In the genomic region with DNA sequence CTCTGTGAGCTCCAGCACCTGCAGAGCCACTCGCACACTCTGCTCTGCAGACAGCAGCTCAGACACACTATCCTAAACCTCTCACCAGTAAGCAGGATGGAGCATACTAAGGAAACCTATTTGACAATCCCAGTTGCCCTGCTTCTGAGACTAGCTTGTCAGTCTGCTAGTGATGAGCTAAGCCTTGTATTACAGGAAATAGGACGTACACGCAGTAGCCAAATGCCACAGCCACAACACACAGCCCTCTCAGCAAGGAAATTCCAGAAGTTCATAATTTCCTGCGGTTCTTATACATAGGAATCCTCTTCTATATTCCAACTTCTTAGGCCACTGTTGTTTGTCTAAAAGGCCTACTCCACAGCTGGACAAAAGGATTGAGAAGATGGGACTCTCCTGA, we compare ENCODE assay signal across 25 cellular contexts.
DNase-seq lines count a peak whose midpoint lies in the region; ATAC-seq and TF ChIP-seq lines count a peak whose summit lies in the region.
"Had no signal": no experiment of that assay in that cellular context is flagged by ENCODE, and none has a peak within 500 bp of the region (broad histone marks: within the 10 kb centered on the region; RNA-seq: fewer than 3 reads in every experiment).

No MANE protein-coding gene starts in this region.

- H3K18ac ChIP-seq in IMR-90 (ENCODE audit: low read depth, low read length): peak overlapping the region; percentile 40; the same call in 1 of the 2 replicates

- H3K4me3 ChIP-seq in IMR-90 (ENCODE audit: insufficient read depth, low read depth, low read length) (no peak overlapping the region), astrocyte of the spinal cord (ENCODE audit: low read depth, low read length) (no peak overlapping the region), fibroblast of lung (replicated peaks in 1 of 4; ENCODE audit: control extremely low read depth in 1 of 4, insufficient read depth in 1 of 4, low read depth in 3 of 4, low read length in 4 of 4) (no peak overlapping the region), ovary (no peak overlapping the region)
- no peak overlapping the region for H3K4me3 ChIP-seq in naive thymus-derived CD4-positive, alpha-beta T cell (ENCODE audit: low read length)
- H3K4me3 ChIP-seq: heart right ventricle had no signal

- 80% methylated on average over 1 of the region's 4 CpGs; no CpG with 5 or more reads in 1 of the 2 experiments for WGBS in IMR-90 (ENCODE audit: extremely low coverage in 2 of 2, insufficient read length in 1 of 2), 2 experiments
- WGBS in ovary, 3 donors: 81 to 85% (median 85%) methylated on average over 4 of the region's 4 CpGs

- H2AK5ac ChIP-seq in IMR-90 (ENCODE audit: low read depth, low read length): peak overlapping the region; percentile 89; the same call in 1 of the 2 replicates

- H3K9me3 ChIP-seq in IMR-90 (ENCODE audit: control insufficient read depth, insufficient read depth, low read length) (no peaks in the 10 kb centered on the region), fibroblast of lung (ENCODE audit: control insufficient read depth, insufficient read depth, low read depth, low read length) (no peaks in the 10 kb centered on the region), ovary (no peaks in the 10 kb centered on the region)
- no peaks in the 10 kb centered on the region for H3K9me3 ChIP-seq in naive thymus-derived CD4-positive, alpha-beta T cell (ENCODE audit: control insufficient read depth in 2 of 3, low read length in 3 of 3)
- H3K9me3 ChIP-seq: BE2C, Caco-2, heart right ventricle had no signal

- peak overlapping the region; percentile 79 for H2AK9ac ChIP-seq in IMR-90 (replicated peaks; ENCODE audit: low read depth, low read length, poor library complexity)

- no peak for TF ChIP-seq EP300 in ovary (IDR thresholded peaks at IDR 0.05)

- peak overlapping the region; percentile 7; the same call in 1 of the 2 replicates for H3K56ac ChIP-seq in IMR-90 (ENCODE audit: extremely low read depth, insufficient read depth, low read length)

- peaks cover 53 to 83% of the 10 kb centered on the region in 2 experiments for H3K79me1 ChIP-seq in IMR-90 (ENCODE audit: low read depth in 1 of 2, low read length in 2 of 2)

- H3K9ac ChIP-seq in IMR-90 (ENCODE audit: low read depth, low read length): 0 out of 2 replicates have a peak overlapping the region, but pooled peaks have one; percentile 32
- no peak overlapping the region for H3K9ac ChIP-seq in fibroblast of lung (ENCODE audit: insufficient read depth, low read length)

- no peaks in the 10 kb centered on the region for H3K27me3 Mint-ChIP-seq in naive thymus-derived CD4-positive, alpha-beta T cell
- H3K27me3 Mint-ChIP-seq: activated CD4-positive, alpha-beta memory T cell treated with anti-CD3 and anti-CD28 coated beads for 36 hours; naive B cell had no signal

- DNase-seq in IMR-90: peak; percentile 84
- DNase-seq in astrocyte of the spinal cord (ENCODE audit: low read depth, low spot score): peak; percentile 65
- peak in 1 of 2 donors; percentile 93 for DNase-seq in fibroblast of lung (ENCODE audit: low read depth in 2 of 2)
- DNase-seq in pulmonary artery endothelial cell (ENCODE audit: low read depth, low spot score): peak; percentile 78
- DNase-seq in NOMO-1 (lab: John Stamatoyannopoulos, UW; ENCODE audit: unreplicated experiment in 2 of 2): no peak
- DNase-seq in ovary: no peak
- DNase-seq in superior temporal gyrus (ENCODE audit: extremely low spot score): no peak
- no peak for DNase-seq in naive thymus-derived CD4-positive, alpha-beta T cell
- DNase-seq: activated CD4-positive, alpha-beta memory T cell treated with anti-CD3 and anti-CD28 coated beads for 36 hours; aorta; BE2C; Caco-2; GDM1; H9; heart right ventricle; naive B cell; NCI-H1417; NCI-H526 treated with DMSO at 0.1 percent for 48 hours; Right ventricle myocardium superior; stimulated activated CD4-positive, alpha-beta T cell treated with anti-CD3 and anti-CD28 coated beads, Interleukin-2, amount 100 ng/mL, for 24 hours; stimulated activated naive CD4-positive, alpha-beta T cell treated with Interleukin-2 at 50 U/mL for 16 hours; trophoblast cell had no signal

- no TSS peak for BruUV-seq in IMR-90 (replicated peaks; lab: Mats Ljungman, UMichigan)

- H2BK20ac ChIP-seq in IMR-90 (ENCODE audit: low read depth, low read length): peak overlapping the region; percentile 74

- POLR2A ChIA-PET in IMR-90 (lab: Charles Lee; ENCODE audit: unreplicated experiment): no interaction called here
- POLR2A ChIA-PET in naive thymus-derived CD4-positive, alpha-beta T cell (lab: Charles Lee): no interaction called here

- H3K23ac ChIP-seq in IMR-90 (ENCODE audit: low read depth, low read length): peak overlapping the region; percentile 54

- peak overlapping the region; percentile 94 for H3K4ac ChIP-seq in IMR-90 (ENCODE audit: low read depth, low read length)

- no peaks in the 10 kb centered on the region for H3K36me3 Mint-ChIP-seq in naive thymus-derived CD4-positive, alpha-beta T cell
- H3K36me3 Mint-ChIP-seq: activated CD4-positive, alpha-beta memory T cell treated with anti-CD3 and anti-CD28 coated beads for 36 hours; naive B cell had no signal

- no peak for TF ChIP-seq CTCF in IMR-90 (conservative IDR thresholded peaks at IDR 0.05; ENCODE audit: low read depth, low read length)
- no peak for TF ChIP-seq CTCF in astrocyte of the spinal cord (IDR thresholded peaks at IDR 0.05; ENCODE audit: low read depth, low read length)
- TF ChIP-seq CTCF in fibroblast of lung (conservative IDR thresholded peaks at IDR 0.05 in 1 of 2, IDR thresholded peaks at IDR 0.05 in 1 of 2; ENCODE audit: low read depth in 1 of 2, low read length in 2 of 2): no peak
- TF ChIP-seq CTCF in ovary (IDR thresholded peaks at IDR 0.05): no peak

- peak overlapping the region; percentile 56; the same call in 1 of the 2 replicates for H3K27ac ChIP-seq in IMR-90 (ENCODE audit: insufficient read depth, low read length)
- H3K27ac ChIP-seq in fibroblast of lung (ENCODE audit: insufficient read depth, low read length): peak overlapping the region; percentile 16
- no peak overlapping the region for H3K27ac ChIP-seq in ovary
- H3K27ac ChIP-seq in naive thymus-derived CD4-positive, alpha-beta T cell (ENCODE audit: low read depth, low read length): no peak overlapping the region

- H2AFZ ChIP-seq in IMR-90 (replicated peaks; ENCODE audit: low read length, poor library complexity) (no peak overlapping the region), fibroblast of lung (ENCODE audit: low read length) (no peak overlapping the region)

- no peaks in the 10 kb centered on the region for H3K9me3 Mint-ChIP-seq in naive thymus-derived CD4-positive, alpha-beta T cell
- H3K9me3 Mint-ChIP-seq: activated CD4-positive, alpha-beta memory T cell treated with anti-CD3 and anti-CD28 coated beads for 36 hours; H9; naive B cell; T-helper 1 cell treated with Interleukin-12 subunit alpha and Interleukin-12 subunit beta and Interleukin-4 antibody, amounts not matched to agents 30 μg/mL and 1 μg/mL, for 36 hours had no signal

- H2BK15ac ChIP-seq in IMR-90 (ENCODE audit: low read depth, low read length): peak overlapping the region; percentile 77

- H2BK120ac ChIP-seq in IMR-90 (ENCODE audit: low read depth, low read length): peak overlapping the region; percentile 89

- in situ Hi-C loops in IMR-90 (cut with MboI; ENCODE audit: low sequenced_read_pairs): no loop called here
- in situ Hi-C loops in astrocyte of the spinal cord (cut with HindIII; ENCODE audit: low sequenced_read_pairs): no loop called here

- peaks cover 31% of the 10 kb centered on the region for H3K9me1 ChIP-seq in IMR-90 (ENCODE audit: insufficient read depth, low read length)

- CTCF ChIA-PET in IMR-90 (lab: Yijun Ruan, JAX): interaction anchor here (1.8 kb wide), 1 partner anchor 86 kb away, joined by 5 read pairs; no protein-coding TSS in a partner anchor
- CTCF ChIA-PET in naive thymus-derived CD4-positive, alpha-beta T cell (lab: Charles Lee): no interaction called here

- peaks cover 4% of the 10 kb centered on the region for H3K79me2 ChIP-seq in fibroblast of lung (ENCODE audit: control insufficient read depth, insufficient read depth, low read length)

- dilution Hi-C loops in IMR-90 (cut with HindIII; ENCODE audit: low sequenced_read_pairs, unreplicated experiment): no loop called here

- peak overlapping the region; percentile 43 for H4K5ac ChIP-seq in IMR-90 (ENCODE audit: low read depth, low read length)

- H4K20me1 ChIP-seq in IMR-90 (ENCODE audit: insufficient read depth, low read length): no peaks in the 10 kb centered on the region
- H4K20me1 ChIP-seq in fibroblast of lung (ENCODE audit: control insufficient read depth, extremely low read depth, insufficient read depth, low read length): no peaks in the 10 kb centered on the region

- intact Hi-C loops in IMR-90 (cut with micrococcal nuclease) (no loop called here), ovary (cut with DNase I) (no loop called here)
- intact Hi-C loops in naive thymus-derived CD4-positive, alpha-beta T cell (cut with micrococcal nuclease): no loop called here

- H3K4me1 ChIP-seq in IMR-90 (ENCODE audit: control insufficient read depth, insufficient read depth, low read length): peaks cover 23% of the 10 kb centered on the region
- H3K4me1 ChIP-seq in fibroblast of lung (ENCODE audit: control insufficient read depth, extremely low read depth, insufficient read depth, low read length): no peaks in the 10 kb centered on the region
- peaks cover 4% of the 10 kb centered on the region for H3K4me1 ChIP-seq in ovary (ENCODE audit: insufficient read depth)
- H3K4me1 ChIP-seq in naive thymus-derived CD4-positive, alpha-beta T cell (ENCODE audit: control insufficient read depth in 2 of 2, insufficient read depth in 2 of 2, low read length in 2 of 2): no peaks in the 10 kb centered on the region

- H3K4me1 Mint-ChIP-seq in naive thymus-derived CD4-positive, alpha-beta T cell: no peaks in the 10 kb centered on the region
- H3K4me1 Mint-ChIP-seq: H9, naive B cell had no signal

- H4K91ac ChIP-seq in IMR-90 (ENCODE audit: insufficient read depth, low read depth, low read length): peak overlapping the region; percentile 82

- no peak for TF ChIP-seq RAD21 in IMR-90 (IDR thresholded peaks at IDR 0.05; ENCODE audit: low read length)

- TF ChIP-seq POLR2A in IMR-90 (IDR thresholded peaks at IDR 0.05; ENCODE audit: low read depth, low read length): no peak
- no peak for TF ChIP-seq POLR2A in ovary (IDR thresholded peaks at IDR 0.05)

- H3K14ac ChIP-seq in IMR-90 (replicated peaks; ENCODE audit: low read depth, low read length): peak overlapping the region; percentile 92

- peak overlapping the region; percentile 57 to 89; a peak in 3 of 4 replicates for H4K8ac ChIP-seq in IMR-90 (ENCODE audit: low read depth in 2 of 2, low read length in 2 of 2)

- H3K27me3 ChIP-seq in IMR-90 (ENCODE audit: control insufficient read depth, insufficient read depth, low read length) (no peaks in the 10 kb centered on the region), fibroblast of lung (ENCODE audit: control insufficient read depth, insufficient read depth, low read length) (no peaks in the 10 kb centered on the region), ovary (no peaks in the 10 kb centered on the region)
- no peaks in the 10 kb centered on the region for H3K27me3 ChIP-seq in naive thymus-derived CD4-positive, alpha-beta T cell (ENCODE audit: control insufficient read depth in 2 of 2, insufficient read depth in 2 of 2, low read length in 2 of 2)
- H3K27me3 ChIP-seq: BE2C, heart right ventricle had no signal

- H3K4me2 ChIP-seq in IMR-90 (ENCODE audit: low read depth, low read length) (no peak overlapping the region), fibroblast of lung (ENCODE audit: extremely low read depth, insufficient read depth, low read length) (no peak overlapping the region)

- H3K36me3 ChIP-seq in IMR-90 (ENCODE audit: control insufficient read depth, insufficient read depth, low read length): peaks cover 58% of the 10 kb centered on the region
- H3K36me3 ChIP-seq in fibroblast of lung (ENCODE audit: control insufficient read depth, insufficient read depth, low read length): peaks cover 9% of the 10 kb centered on the region
- H3K36me3 ChIP-seq in ovary: no peaks in the 10 kb centered on the region
- H3K36me3 ChIP-seq in naive thymus-derived CD4-positive, alpha-beta T cell (ENCODE audit: control insufficient read depth in 2 of 3, insufficient read depth in 3 of 3, low read length in 3 of 3): no peaks in the 10 kb centered on the region
- H3K36me3 ChIP-seq: BE2C, heart right ventricle had no signal

- no peak overlapping the region for H3K27ac Mint-ChIP-seq in naive thymus-derived CD4-positive, alpha-beta T cell
- H3K27ac Mint-ChIP-seq: activated CD4-positive, alpha-beta memory T cell treated with anti-CD3 and anti-CD28 coated beads for 36 hours; H9; naive B cell; progenitor cell of endocrine pancreas; T-helper 1 cell treated with Interleukin-12 subunit alpha and Interleukin-12 subunit beta and Interleukin-4 antibody, amounts not matched to agents 30 μg/mL and 1 μg/mL, for 36 hours had no signal

- ATAC-seq in IMR-90 (ENCODE audit: low read depth): peak; percentile 58
- ATAC-seq in naive thymus-derived CD4-positive, alpha-beta T cell: no peak
- ATAC-seq: esophagus mucosa had no signal

- peak overlapping the region; percentile 82 for H2BK5ac ChIP-seq in IMR-90 (ENCODE audit: low read depth, low read length, poor library complexity, severe bottlenecking)

- no peak overlapping the region for H3K4me3 Mint-ChIP-seq in naive thymus-derived CD4-positive, alpha-beta T cell
- H3K4me3 Mint-ChIP-seq: activated CD4-positive, alpha-beta memory T cell treated with anti-CD3 and anti-CD28 coated beads for 36 hours; H9; naive B cell; T-helper 1 cell treated with Interleukin-12 subunit alpha and Interleukin-12 subunit beta and Interleukin-4 antibody, amounts not matched to agents 30 μg/mL and 1 μg/mL, for 36 hours had no signal

Comparison
In these comparisons a context has a peak if more than half of its experiments do, and no peak if none do; other contexts are left out.
1. DNase-seq: peak in IMR-90 (single experiment), astrocyte of the spinal cord (single experiment) and pulmonary artery endothelial cell (single experiment); none in NOMO-1 (0 of 2), ovary (0 of 5), superior temporal gyrus (single experiment) and naive thymus-derived CD4-positive, alpha-beta T cell (0 of 9).
2. H3K27ac ChIP-seq: peak in IMR-90 (single experiment) and fibroblast of lung (single experiment); none in ovary (0 of 2) and naive thymus-derived CD4-positive, alpha-beta T cell (single experiment).